23 cellular contexts compared by ENCODE assay signal in genomic region chr22:26990503-26991189, GRCh38.
"Had no signal": no experiment of that assay in that cellular context is flagged by ENCODE, and none has a peak within 500 bp of the region (broad histone marks: within the 10 kb centered on the region; RNA-seq: fewer than 3 reads in every experiment).

No MANE protein-coding gene starts in this region.

- H3K36me3 ChIP-seq: adrenal gland had no signal

- FAIRE-seq: colon had no signal

- H3K4me1 ChIP-seq: adrenal gland had no signal

- ATAC-seq: activated CD8-positive, alpha-beta T cell treated with anti-CD3 and anti-CD28 coated beads, Interleukin-2, amount 10 ng/mL, durations not matched to agents 7 days and 5 days; T-helper 17 cell; WTC11 had no signal

- DNase-seq: activated CD4-positive, alpha-beta T cell treated with anti-CD3 and anti-CD28 coated beads for 48 hours; activated CD4-positive, alpha-beta T cell treated with anti-CD3 and anti-CD28 coated beads, Interleukin-2, amount 50 U/mL, for 4 hours; activated CD4-positive, CD25-positive, alpha-beta regulatory T cell treated with anti-CD3 and anti-CD28 coated beads, Interleukin-2, amount 50 U/mL, for 72 hours; activated CD8-positive, alpha-beta memory T cell treated with anti-CD3 and anti-CD28 coated beads, Interleukin-2, amount 50 U/mL, for 48 hours; activated CD8-positive, alpha-beta T cell treated with anti-CD3 and anti-CD28 coated beads, Interleukin-2, amount 10 ng/mL, durations not matched to agents 7 days and 5 days; activated naive CD4-positive, alpha-beta T cell treated with anti-CD3 and anti-CD28 coated beads, Interleukin-2, amount 50 U/mL, for 16 hours; activated naive CD8-positive, alpha-beta T cell treated with anti-CD3 and anti-CD28 coated beads, Interleukin-2, amount 10 ng/mL, durations not matched to agents 7 days and 5 days; activated T-cell treated with anti-CD3 and anti-CD28 coated beads, Interleukin-2, amount 50 U/mL, for 1 hour; adrenal gland; anterior cingulate cortex; cerebellar nuclear complex; NCI-H1092; NCI-H1417; NCI-H1930; NCI-H2171; NCI-H345; NCI-H510A treated with DMSO at 0.1 percent for 48 hours; NCI-H69; SHP77 treated with DMSO at 0.1 percent for 48 hours; T-helper 17 cell; T-helper 9 cell had no signal

- H3K27ac ChIP-seq: adrenal gland had no signal

- H3K27me3 ChIP-seq: adrenal gland had no signal

- H3K4me3 ChIP-seq: adrenal gland had no signal

- H3K9me3 ChIP-seq: adrenal gland had no signal
